8 cellular contexts compared by ENCODE assay signal in genomic region chr18:75204978-75205759, GRCh38. TPM values are rescaled to one million over a fixed set of nuclear protein-coding genes. Genes with fewer than 3 reads are reported as not detected.
DNase-seq lines count a peak whose midpoint lies in the region; ATAC-seq, FAIRE-seq and TF ChIP-seq lines count a peak whose summit lies in the region.

No MANE protein-coding gene starts in this region.

- H3K79me2 ChIP-seq in Loucy (ENCODE audit: insufficient read depth, low read length) (peaks cover 76% of the 10 kb centered on the region), endothelial cell of umbilical vein (ENCODE audit: control insufficient read depth, insufficient read depth, low read length) (peaks cover 67% of the 10 kb centered on the region)

- CTCF ChIA-PET in endothelial cell of umbilical vein (lab: Charles Lee), result interaction anchor here (1.0 to 1.6 kb wide), 2 partner anchors 164 to 274 kb away, joined by 3 read pairs; no protein-coding TSS in a partner anchor

- dilution Hi-C loops in endothelial cell of umbilical vein (cut with MboI; ENCODE audit: extremely low pct_ligation_motif_present, low sequenced_read_pairs), result no loop called here

- H3K9me3 ChIP-seq in Loucy (ENCODE audit: insufficient read depth, low read depth, low read length) (no peaks in the 10 kb centered on the region), endothelial cell of umbilical vein (replicated peaks; ENCODE audit: control insufficient read depth, insufficient read depth, low read length) (no peaks in the 10 kb centered on the region)

- peaks cover 9% of the 10 kb centered on the region; the same call in 1 of the 2 replicates for H3K36me3 ChIP-seq in Loucy (ENCODE audit: insufficient read depth, low read length)
- peaks cover 0 to 7% of the 10 kb centered on the region in 2 experiments for H3K36me3 ChIP-seq in endothelial cell of umbilical vein (ENCODE audit: control insufficient read depth in 2 of 2, extremely low read depth in 1 of 2, insufficient read depth in 2 of 2, low read length in 2 of 2)

- H3K27me3 ChIP-seq in Loucy (ENCODE audit: insufficient read depth, low read length, poor library complexity, severe bottlenecking) (no peaks in the 10 kb centered on the region), endothelial cell of umbilical vein (ENCODE audit: control insufficient read depth in 2 of 2, insufficient read depth in 2 of 2, low read length in 2 of 2) (no peaks in the 10 kb centered on the region)

- H3K9ac ChIP-seq in Loucy (ENCODE audit: low read depth, low read length, poor library complexity, severe bottlenecking) (peak overlapping the region; percentile 80), endothelial cell of umbilical vein (replicated peaks; ENCODE audit: extremely low read depth, insufficient read depth, low read length) (peak overlapping the region; percentile 15)

- H3K4me3 ChIP-seq in AG10803 (ENCODE audit: low read length) (peak overlapping the region; percentile 40), Loucy (ENCODE audit: low read length, poor library complexity, severe bottlenecking) (peak overlapping the region; percentile 91), endothelial cell of umbilical vein (replicated peaks in 1 of 3; ENCODE audit: insufficient read depth in 1 of 3, low read depth in 1 of 3, low read length in 3 of 3) (peak overlapping the region in 2 of 3 experiments; percentile 17 to 28)

- POLR2A ChIA-PET in endothelial cell of umbilical vein (lab: Charles Lee), result no interaction called here

- H2AFZ ChIP-seq in Loucy (ENCODE audit: low read length) (no peak overlapping the region), endothelial cell of umbilical vein (ENCODE audit: low read depth, low read length) (peak overlapping the region; percentile 46)

- no peaks in the 10 kb centered on the region for H3K9me1 ChIP-seq in endothelial cell of umbilical vein (replicated peaks; ENCODE audit: control insufficient read depth, extremely low read depth, insufficient read depth, low read length)

- TF ChIP-seq CTCF in AG10803 (conservative IDR thresholded peaks at IDR 0.05; ENCODE audit: low read length) (no peak), Loucy (conservative IDR thresholded peaks at IDR 0.05; ENCODE audit: low read length) (no peak), endothelial cell of umbilical vein (IDR thresholded peaks at IDR 0.05; ENCODE audit: extremely low read depth in 1 of 2, insufficient read depth in 1 of 2, low read depth in 1 of 2, low read length in 2 of 2) (no peak), neural crest cell (conservative IDR thresholded peaks at IDR 0.05) (no peak)

- peak overlapping the region; percentile 88 for H3K4me3 Mint-ChIP-seq in neural crest cell
- no peak overlapping the region for H3K4me3 Mint-ChIP-seq in activated T-helper 2 cell treated with anti-CD3 and anti-CD28 coated beads, Interferon-gamma antibody, Interleukin-2, Interleukin-4, amounts not matched to agents 10 μg/mL and 5 μg/mL and 100 μg/mL, durations not matched to agents 14 hours and 24 hours and 36 hours (ENCODE audit: low read depth)

- H3K9me2 ChIP-seq in Loucy (replicated peaks; ENCODE audit: low read depth, low read length), result no peaks in the 10 kb centered on the region

- H3K9me3 Mint-ChIP-seq in neural crest cell, result no peaks in the 10 kb centered on the region
- no peaks in the 10 kb centered on the region for H3K9me3 Mint-ChIP-seq in activated T-helper 2 cell treated with anti-CD3 and anti-CD28 coated beads, Interferon-gamma antibody, Interleukin-2, Interleukin-4, amounts not matched to agents 10 μg/mL and 5 μg/mL and 100 μg/mL, durations not matched to agents 14 hours and 24 hours and 36 hours

- no peak for FAIRE-seq in endothelial cell of umbilical vein (lab: Jason Lieb, UNC)

- H3K4me2 ChIP-seq in Loucy (ENCODE audit: low read depth, low read length, poor library complexity, severe bottlenecking), result peak overlapping the region; percentile 93
- H3K4me2 ChIP-seq in endothelial cell of umbilical vein (ENCODE audit: insufficient read depth, low read length), result peak overlapping the region; percentile 55

- no peak overlapping the region for H3K27ac ChIP-seq in endothelial cell of umbilical vein (ENCODE audit: insufficient read depth, low read depth, low read length)

- peaks cover 68% of the 10 kb centered on the region for H3K4me1 ChIP-seq in Loucy (ENCODE audit: insufficient read depth, low read length, poor library complexity, severe bottlenecking)
- peaks cover 35% of the 10 kb centered on the region for H3K4me1 ChIP-seq in endothelial cell of umbilical vein (ENCODE audit: control insufficient read depth, extremely low read depth, insufficient read depth, low read length)

- H3K36me3 Mint-ChIP-seq in neural crest cell (ENCODE audit: low read depth), result peaks cover 8% of the 10 kb centered on the region
- peaks cover 43% of the 10 kb centered on the region for H3K36me3 Mint-ChIP-seq in activated T-helper 2 cell treated with anti-CD3 and anti-CD28 coated beads, Interferon-gamma antibody, Interleukin-2, Interleukin-4, amounts not matched to agents 10 μg/mL and 5 μg/mL and 100 μg/mL, durations not matched to agents 14 hours and 24 hours and 36 hours (ENCODE audit: low read depth)

- no TSS peak for BruUV-seq in endothelial cell of umbilical vein (replicated peaks; lab: Mats Ljungman, UMichigan)

- H3K27me3 Mint-ChIP-seq in neural crest cell (ENCODE audit: low read depth), result peaks cover 75% of the 10 kb centered on the region
- peaks cover 35% of the 10 kb centered on the region for H3K27me3 Mint-ChIP-seq in activated T-helper 2 cell treated with anti-CD3 and anti-CD28 coated beads, Interferon-gamma antibody, Interleukin-2, Interleukin-4, amounts not matched to agents 10 μg/mL and 5 μg/mL and 100 μg/mL, durations not matched to agents 14 hours and 24 hours and 36 hours (ENCODE audit: low read depth)

- H4K20me1 ChIP-seq in Loucy (ENCODE audit: insufficient read depth, low read length, poor library complexity, severe bottlenecking) (peaks cover 75% of the 10 kb centered on the region), endothelial cell of umbilical vein (replicated peaks; ENCODE audit: control insufficient read depth, extremely low read depth, insufficient read depth, low read length) (no peaks in the 10 kb centered on the region)

- no peak for DNase-seq in AG10803 (ENCODE audit: low read depth)
- DNase-seq in endothelial cell of umbilical vein (ENCODE audit: low read depth, low spot score), result no peak
- DNase-seq in neural crest cell (ENCODE audit: low read depth, low spot score), result no peak
- DNase-seq in activated CD4-positive, CD25-positive, alpha-beta regulatory T cell (lab: John Stamatoyannopoulos, UW), result no peak
- DNase-seq in NCI-H1436 (lab: John Stamatoyannopoulos, UW), result no peak
- DNase-seq in activated T-helper 2 cell treated with anti-CD3 and anti-CD28 coated beads, Interferon-gamma antibody, Interleukin-2, Interleukin-4, amounts not matched to agents 10 μg/mL and 5 μg/mL and 100 μg/mL, durations not matched to agents 14 hours and 24 hours and 36 hours (ENCODE audit: low spot score), result no peak

- peaks cover 34% of the 10 kb centered on the region for H3K4me1 Mint-ChIP-seq in neural crest cell
- H3K4me1 Mint-ChIP-seq in activated T-helper 2 cell treated with anti-CD3 and anti-CD28 coated beads, Interferon-gamma antibody, Interleukin-2, Interleukin-4, amounts not matched to agents 10 μg/mL and 5 μg/mL and 100 μg/mL, durations not matched to agents 14 hours and 24 hours and 36 hours (ENCODE audit: low read depth), result peaks cover 26% of the 10 kb centered on the region

- no peak for ATAC-seq in GM19351 (IDR thresholded peaks at IDR 0.05; ENCODE audit: unreplicated experiment)

- TF ChIP-seq POLR2A in endothelial cell of umbilical vein (IDR thresholded peaks at IDR 0.05; ENCODE audit: low read depth, low read length), result no peak

- H3F3A ChIP-seq in Loucy (ENCODE audit: low read depth), result peaks cover 10% of the 10 kb centered on the region; the same call in 1 of the 2 replicates

- intact Hi-C loops in endothelial cell of umbilical vein (cut with micrococcal nuclease), result loop anchor here (5.0 to 10.0 kb wide), 4 partner anchors 252 to 710 kb away; partner anchors contain the start of genes CNDP2 and ZNF407
- intact Hi-C loops in activated T-helper 2 cell treated with anti-CD3 and anti-CD28 coated beads, Interferon-gamma antibody, Interleukin-2, Interleukin-4, amounts not matched to agents 10 μg/mL and 5 μg/mL and 100 μg/mL, durations not matched to agents 14 hours and 24 hours and 36 hours (cut with micrococcal nuclease), result loop anchor here (5.0 to 10.0 kb wide), 2 partner anchors 202 to 210 kb away; no protein-coding TSS in a partner anchor

- H3K27ac Mint-ChIP-seq in neural crest cell (ENCODE audit: unreplicated experiment), result no peak overlapping the region
- no peak overlapping the region for H3K27ac Mint-ChIP-seq in activated T-helper 2 cell treated with anti-CD3 and anti-CD28 coated beads, Interferon-gamma antibody, Interleukin-2, Interleukin-4, amounts not matched to agents 10 μg/mL and 5 μg/mL and 100 μg/mL, durations not matched to agents 14 hours and 24 hours and 36 hours

RNA-seq across cellular contexts. Expression of gene PTGR3, which starts 3.8 kb away (rescaled TPM):
- 18.3 and 21.9 TPM in 2 replicates for total RNA-seq in endothelial cell of umbilical vein
- 10.0 and 13.9 TPM in 2 replicates for polyA plus RNA-seq in endothelial cell of umbilical vein
- 13.9 and 14.1 TPM in 2 replicates for polyA plus RNA-seq in endothelial cell of umbilical vein (2011; cell fraction: cytosol; rRNA removed)
- polyA plus RNA-seq in endothelial cell of umbilical vein (2011; cell fraction: nucleus; rRNA removed), result 37.1 and 46.1 TPM in 2 replicates
- 15.8 and 20.0 TPM in 2 replicates for polyA plus RNA-seq in endothelial cell of umbilical vein (2012)
- polyA minus RNA-seq in endothelial cell of umbilical vein, result 27.0 and 27.8 TPM in 2 replicates
- 19.0 TPM for polyA minus RNA-seq in endothelial cell of umbilical vein (2011; cell fraction: cytosol; rRNA and poly(A)+ RNA removed)
- polyA minus RNA-seq in endothelial cell of umbilical vein (2011; cell fraction: nucleus; rRNA and poly(A)+ RNA removed), result 16.1 and 17.8 TPM in 2 replicates
- total RNA-seq in neural crest cell, result 9.2 and 12.1 TPM in 2 replicates
- total RNA-seq in activated T-helper 2 cell treated with anti-CD3 and anti-CD28 coated beads, Interferon-gamma antibody, Interleukin-2, Interleukin-4, amounts not matched to agents 10 μg/mL and 5 μg/mL and 100 μg/mL, durations not matched to agents 14 hours and 24 hours and 36 hours, result 26.0 and 28.6 TPM in 2 replicates

RNA-seq across cellular contexts. Expression of gene TSHZ1, which starts 5.4 kb away (rescaled TPM):
- total RNA-seq in endothelial cell of umbilical vein (10.2 and 11.4 TPM in 2 replicates), neural crest cell (6.7 and 6.9 TPM in 2 replicates)
- 3.7 and 4.2 TPM in 2 replicates for polyA plus RNA-seq in endothelial cell of umbilical vein
- polyA plus RNA-seq in endothelial cell of umbilical vein (2011; cell fraction: cytosol; rRNA removed), result 4.4 and 4.6 TPM in 2 replicates
- polyA plus RNA-seq in endothelial cell of umbilical vein (2011; cell fraction: nucleus; rRNA removed), result 5.1 TPM in 2 replicates
- polyA plus RNA-seq in endothelial cell of umbilical vein (2012), result 6.3 and 7.3 TPM in 2 replicates
- polyA minus RNA-seq in endothelial cell of umbilical vein, result 5.9 and 6.0 TPM in 2 replicates
- 6.5 TPM for polyA minus RNA-seq in endothelial cell of umbilical vein (2011; cell fraction: cytosol; rRNA and poly(A)+ RNA removed)
- 4.7 and 6.0 TPM in 2 replicates for polyA minus RNA-seq in endothelial cell of umbilical vein (2011; cell fraction: nucleus; rRNA and poly(A)+ RNA removed)
- total RNA-seq in activated T-helper 2 cell treated with anti-CD3 and anti-CD28 coated beads, Interferon-gamma antibody, Interleukin-2, Interleukin-4, amounts not matched to agents 10 μg/mL and 5 μg/mL and 100 μg/mL, durations not matched to agents 14 hours and 24 hours and 36 hours, result 11.5 and 12.0 TPM in 2 replicates

Comparison
In these comparisons a context has a peak if more than half of its experiments do, and no peak if none do; other contexts are left out.
1. H3K4me3 ChIP-seq: peak in every context shown above with its lines; median percentile 91 in Loucy; 40 in AG10803; 22 in endothelial cell of umbilical vein.